ENCODE assay signal across 20 cellular contexts in the genomic region with DNA sequence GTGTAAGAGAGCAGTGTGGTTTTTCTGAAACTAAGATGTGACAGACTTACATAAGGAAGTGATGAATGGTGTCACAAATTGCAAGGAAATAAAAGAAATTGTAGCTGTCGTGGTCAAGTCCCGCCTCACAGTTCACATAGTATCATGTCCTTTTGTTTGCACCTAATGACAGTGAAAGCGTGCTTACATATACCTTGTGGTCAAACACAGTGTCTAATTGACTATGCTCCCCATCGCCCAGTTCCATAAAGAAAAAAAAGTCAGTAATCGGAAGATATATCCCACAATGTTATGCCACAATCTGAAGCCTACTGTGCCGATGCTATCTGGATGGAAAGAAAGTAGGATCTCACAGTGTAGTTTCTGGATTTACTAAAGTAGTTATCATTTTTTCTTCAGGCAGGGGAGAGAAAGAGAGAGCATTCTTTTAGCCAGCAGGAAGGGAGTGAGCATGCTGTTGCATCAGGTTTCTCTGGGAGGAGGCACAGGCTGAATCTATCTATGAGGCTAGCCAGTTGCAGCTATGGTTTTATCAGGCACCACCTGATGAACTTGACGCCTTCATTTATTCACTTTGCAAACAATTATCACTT. TPM values are rescaled to one million over a fixed set of nuclear protein-coding genes. Genes with fewer than 3 reads are reported as not detected.
DNase-seq lines count a peak whose midpoint lies in the region; ATAC-seq and TF ChIP-seq lines count a peak whose summit lies in the region.
"Had no signal": no experiment of that assay in that cellular context is flagged by ENCODE, and none has a peak within 500 bp of the region (broad histone marks: within the 10 kb centered on the region; RNA-seq: fewer than 3 reads in every experiment).

No MANE protein-coding gene starts in this region.

- H3K36me3 ChIP-seq in BLaER1 treated with 17β-estradiol and CSF1 and Interleukin-3, amounts not matched to agents 10 nM and 100 nM, result no peaks in the 10 kb centered on the region
- no peaks in the 10 kb centered on the region for H3K36me3 ChIP-seq in endodermal cell (ENCODE audit: control insufficient read depth, insufficient read depth, low read length)
- no peaks in the 10 kb centered on the region for H3K36me3 ChIP-seq in uterus
- H3K36me3 ChIP-seq: BE2C, left ventricle myocardium inferior had no signal

- H3K27ac Mint-ChIP-seq in endodermal cell, result no peak overlapping the region
- H3K27ac Mint-ChIP-seq in nephron progenitor cell, result no peak overlapping the region
- no peak overlapping the region for H3K27ac Mint-ChIP-seq in type B pancreatic cell
- H3K27ac Mint-ChIP-seq: naive B cell had no signal

- peaks cover 0 to 58% (median 31%) of the 10 kb centered on the region in 10 experiments; a peak in 13 of 20 replicates for H3K4me1 ChIP-seq in BLaER1 treated with 17β-estradiol and CSF1 and Interleukin-3, amounts not matched to agents 10 nM and 100 nM
- H3K4me1 ChIP-seq in endodermal cell (ENCODE audit: control insufficient read depth, insufficient read depth, low read length) (no peaks in the 10 kb centered on the region), uterus (peaks cover 0 to 6% of the 10 kb centered on the region in 2 donors)
- H3K4me1 ChIP-seq: BE2C, left ventricle myocardium inferior, psoas muscle, testis had no signal

- intact Hi-C loops in uterus (cut with DNase I; ENCODE audit: low total_unique reads), result no loop called here

- H3K36me3 Mint-ChIP-seq in endodermal cell (ENCODE audit: low read depth), result no peaks in the 10 kb centered on the region
- H3K36me3 Mint-ChIP-seq in nephron progenitor cell (ENCODE audit: low read depth), result no peaks in the 10 kb centered on the region
- no peaks in the 10 kb centered on the region for H3K36me3 Mint-ChIP-seq in type B pancreatic cell
- H3K36me3 Mint-ChIP-seq: naive B cell had no signal

- no peaks in the 10 kb centered on the region for H3K27me3 Mint-ChIP-seq in endodermal cell (ENCODE audit: insufficient read depth)
- H3K27me3 Mint-ChIP-seq in nephron progenitor cell (ENCODE audit: low read depth, poor library complexity), result no peaks in the 10 kb centered on the region
- H3K27me3 Mint-ChIP-seq in type B pancreatic cell, result no peaks in the 10 kb centered on the region

- peak overlapping the region in 3 of 11 experiments; percentile 4 to 37 (median 19); a peak in 4 of 22 replicates for H3K27ac ChIP-seq in BLaER1 treated with 17β-estradiol and CSF1 and Interleukin-3, amounts not matched to agents 10 nM and 100 nM
- H3K27ac ChIP-seq in endodermal cell (ENCODE audit: low read depth, low read length) (no peak overlapping the region), uterus (no peak overlapping the region)
- H3K27ac ChIP-seq: left ventricle myocardium inferior, PC-9, psoas muscle, testis had no signal

- no peaks in the 10 kb centered on the region for H4K20me1 ChIP-seq in BLaER1 treated with 17β-estradiol and CSF1 and Interleukin-3, amounts not matched to agents 10 nM and 100 nM

- peak overlapping the region in 7 of 11 experiments; percentile 10 to 64 (median 40); a peak in 11 of 22 replicates for H3K4me2 ChIP-seq in BLaER1 treated with 17β-estradiol and CSF1 and Interleukin-3, amounts not matched to agents 10 nM and 100 nM
- H3K4me2 ChIP-seq: PC-9 had no signal

- DNase-seq in OCI-M1 (lab: John Stamatoyannopoulos, UW), result peak; percentile 85
- DNase-seq in endodermal cell, result peak; percentile 41
- DNase-seq in nephron progenitor cell, result no peak
- DNase-seq in uterus, result no peak
- no peak for DNase-seq in retina
- DNase-seq in type B pancreatic cell (ENCODE audit: extremely low spot score, unreplicated experiment), result no peak
- DNase-seq: activated T-cell treated with anti-CD3 and anti-CD28 coated beads, Interleukin-2, amount 50 U/mL, for 4 hours; amygdala; BE2C; cortex of kidney; left ventricle myocardium inferior; naive B cell; NCI-H1092 treated with DMSO at 0.1 percent for 48 hours; PC-9; psoas muscle; SW 1271; testis had no signal

- 89 to 93% methylated on average over 7 of the region's 7 CpGs for WGBS in endodermal cell (ENCODE audit: insufficient coverage in 1 of 2, insufficient read length in 1 of 2), 2 experiments

- H3K9me3 Mint-ChIP-seq in endodermal cell (peaks cover 18% of the 10 kb centered on the region), nephron progenitor cell (no peaks in the 10 kb centered on the region), type B pancreatic cell (no peaks in the 10 kb centered on the region)
- H3K9me3 Mint-ChIP-seq: activated T-cell treated with anti-CD3 and anti-CD28 coated beads, Interleukin-2, amount 50 U/mL, for 4 hours; naive B cell had no signal

- no peak for TF ChIP-seq POLR2A in uterus (IDR thresholded peaks at IDR 0.05)

- H3K4me3 Mint-ChIP-seq in endodermal cell (no peak overlapping the region), nephron progenitor cell (no peak overlapping the region), type B pancreatic cell (no peak overlapping the region)
- H3K4me3 Mint-ChIP-seq: activated T-cell treated with anti-CD3 and anti-CD28 coated beads, Interleukin-2, amount 50 U/mL, for 4 hours; naive B cell had no signal

- H3K9me3 ChIP-seq in BLaER1 treated with 17β-estradiol and CSF1 and Interleukin-3, amounts not matched to agents 10 nM and 100 nM (replicated peaks in 1 of 11), result peaks cover 0 to 10% (median 0%) of the 10 kb centered on the region in 11 experiments; a peak in 3 of 22 replicates
- H3K9me3 ChIP-seq in endodermal cell (ENCODE audit: control insufficient read depth, low read length) (peaks cover 37% of the 10 kb centered on the region), uterus (no peaks in the 10 kb centered on the region)
- H3K9me3 ChIP-seq: BE2C, left ventricle myocardium inferior, psoas muscle, testis had no signal

- no peak overlapping the region for H3K9ac ChIP-seq in BLaER1 treated with 17β-estradiol and CSF1 and Interleukin-3, amounts not matched to agents 10 nM and 100 nM
- no peak overlapping the region for H3K9ac ChIP-seq in endodermal cell (ENCODE audit: extremely low read depth, low read length, poor library complexity, severe bottlenecking)

- peak; percentile 34 for ATAC-seq in GM18870 (IDR thresholded peaks at IDR 0.05; ENCODE audit: unreplicated experiment)
- ATAC-seq: activated T-cell treated with anti-CD3 and anti-CD28 coated beads, Interleukin-2, amount 50 U/mL, for 4 hours; esophagus mucosa; psoas muscle had no signal

- H3K4me3 ChIP-seq in BLaER1 treated with 17β-estradiol and CSF1 and Interleukin-3, amounts not matched to agents 10 nM and 100 nM, result no peak overlapping the region
- no peak overlapping the region for H3K4me3 ChIP-seq in endodermal cell (ENCODE audit: low read length)
- no peak overlapping the region for H3K4me3 ChIP-seq in uterus
- H3K4me3 ChIP-seq: left ventricle myocardium inferior, PC-9, psoas muscle, testis had no signal

- TF ChIP-seq CTCF in endodermal cell (conservative IDR thresholded peaks at IDR 0.05), result no peak
- no peak for TF ChIP-seq CTCF in nephron progenitor cell (IDR thresholded peaks at IDR 0.05)
- no peak for TF ChIP-seq CTCF in uterus (IDR thresholded peaks at IDR 0.05)
- TF ChIP-seq CTCF in type B pancreatic cell (conservative IDR thresholded peaks at IDR 0.05), result no peak

- H3K4me1 Mint-ChIP-seq in endodermal cell, result peaks cover 12% of the 10 kb centered on the region
- H3K4me1 Mint-ChIP-seq in nephron progenitor cell, result no peaks in the 10 kb centered on the region
- no peaks in the 10 kb centered on the region for H3K4me1 Mint-ChIP-seq in type B pancreatic cell (ENCODE audit: unreplicated experiment)

- H3K27me3 ChIP-seq in BLaER1 treated with 17β-estradiol and CSF1 and Interleukin-3, amounts not matched to agents 10 nM and 100 nM, result no peaks in the 10 kb centered on the region
- no peaks in the 10 kb centered on the region for H3K27me3 ChIP-seq in endodermal cell (ENCODE audit: control insufficient read depth, insufficient read depth, low read length, poor library complexity, severe bottlenecking)
- H3K27me3 ChIP-seq in uterus, result no peaks in the 10 kb centered on the region
- H3K27me3 ChIP-seq: BE2C, testis had no signal

RNA-seq across cellular contexts. Expression of gene PLSCR1, which starts 9.9 kb away (rescaled TPM):
- total RNA-seq in endodermal cell (100 to 1,000 TPM; 189 to 250 TPM), uterus (100 to 1,000 TPM in 2 of 4 donors, 10 to 100 TPM in 2; 75.6 to 248 (median 116) TPM), type B pancreatic cell (ENCODE audit: low replicate concordance) (51.5 and 86.4 TPM in 2 replicates)
- 40.4 TPM for polyA plus RNA-seq in endodermal cell (2013, experiment 1 of 2)
- 42.9 TPM for polyA plus RNA-seq in endodermal cell (2013, experiment 2 of 2)

RNA-seq across cellular contexts. Expression of gene PLSCR5, which starts 50.9 kb away (rescaled TPM):
- not detected for total RNA-seq in endodermal cell
- polyA plus RNA-seq in endodermal cell (2013, experiment 1 of 2), result 0.32 TPM
- polyA plus RNA-seq in endodermal cell (2013, experiment 2 of 2), result 0.17 TPM
- total RNA-seq in uterus, result not detected
- total RNA-seq in type B pancreatic cell (ENCODE audit: low replicate concordance), result 0.24 TPM in 1 of 2 replicates, not detected in the other
- total RNA-seq: activated T-cell treated with anti-CD3 and anti-CD28 coated beads, Interleukin-2, amount 50 U/mL, for 4 hours; esophagus mucosa; left ventricle myocardium inferior; PC-9; psoas muscle; testis had no signal
- polyA plus RNA-seq: psoas muscle had no signal

Comparison
In these comparisons a context has a peak if more than half of its experiments do, and no peak if none do; other contexts are left out.
1. DNase-seq: peak in OCI-M1 (single experiment) and endodermal cell (single experiment); none in nephron progenitor cell (single experiment), uterus (0 of 2), retina (single experiment) and type B pancreatic cell (single experiment).